Comparison of ENCODE assay signal across 20 cellular contexts in genomic region chr21:16589499-16589898, GRCh38.
A peak's percentile ranks its signal among the peaks of the same experiment; 100 is the strongest.
DNase-seq lines count a peak whose midpoint lies in the region; ATAC-seq and TF ChIP-seq lines count a peak whose summit lies in the region.
"Had no signal": no experiment of that assay in that cellular context is flagged by ENCODE, and none has a peak within 500 bp of the region (broad histone marks: within the 10 kb centered on the region; RNA-seq: fewer than 3 reads in every experiment).

No MANE protein-coding gene starts in this region.

- H3K27me3 ChIP-seq in breast epithelium (no peaks in the 10 kb centered on the region), layer of hippocampus (ENCODE audit: control insufficient read depth, insufficient read depth, low read length) (no peaks in the 10 kb centered on the region), brain microvascular endothelial cell (replicated peaks) (no peaks in the 10 kb centered on the region)
- H3K27me3 ChIP-seq: BLaER1 had no signal

- H3K9me3 Mint-ChIP-seq in MCF 10A (ENCODE audit: unreplicated experiment), result no peaks in the 10 kb centered on the region
- H3K9me3 Mint-ChIP-seq in activated T-cell treated with anti-CD3 and anti-CD28 coated beads, Interleukin-2, amount 50 U/mL, for 4 hours, result peaks cover 10% of the 10 kb centered on the region

- H3K27me3 Mint-ChIP-seq in MCF 10A (ENCODE audit: insufficient read depth, unreplicated experiment), result no peaks in the 10 kb centered on the region
- no peaks in the 10 kb centered on the region for H3K27me3 Mint-ChIP-seq in activated T-cell treated with anti-CD3 and anti-CD28 coated beads, Interleukin-2, amount 50 U/mL, for 4 hours (ENCODE audit: low read depth)

- POLR2A ChIA-PET in MCF 10A (lab: Yijun Ruan, JAX), result interaction anchor here (0.5 to 0.8 kb wide), 5 partner anchors 9 to 329 kb away, joined by 3 to 4 read pairs (median 4); no protein-coding TSS in a partner anchor

- CTCF ChIA-PET in MCF 10A (lab: Yijun Ruan, JAX), result interaction anchor here (0.6 to 1.0 kb wide), 2 partner anchors 19 to 720 kb away, joined by 3 read pairs; no protein-coding TSS in a partner anchor

- H3K27ac Mint-ChIP-seq in MCF 10A (ENCODE audit: low read depth, unreplicated experiment), result no peak overlapping the region
- H3K27ac Mint-ChIP-seq: CD8-positive, alpha-beta T cell had no signal

- H3K4me1 Mint-ChIP-seq in MCF 10A (ENCODE audit: insufficient read depth, unreplicated experiment), result no peaks in the 10 kb centered on the region
- H3K4me1 Mint-ChIP-seq in activated T-cell treated with anti-CD3 and anti-CD28 coated beads, Interleukin-2, amount 50 U/mL, for 4 hours (ENCODE audit: low read depth), result no peaks in the 10 kb centered on the region

- TF ChIP-seq POLR2A in breast epithelium (IDR thresholded peaks at IDR 0.05), result no peak

- H3K36me3 ChIP-seq in breast epithelium (no peaks in the 10 kb centered on the region), brain microvascular endothelial cell (replicated peaks) (no peaks in the 10 kb centered on the region)
- H3K36me3 ChIP-seq: BLaER1, HAP-1 had no signal

- H3K4me1 ChIP-seq in breast epithelium, result no peaks in the 10 kb centered on the region
- H3K4me1 ChIP-seq: BLaER1 had no signal

- H3K27ac ChIP-seq in breast epithelium (peak overlapping the region; percentile 23 to 34), layer of hippocampus (ENCODE audit: low read depth, low read length) (peak overlapping the region; percentile 12), skin epidermis (peak overlapping the region in 15 of 21 experiments; percentile 18 to 92 (median 81)), brain microvascular endothelial cell (no peak overlapping the region)
- H3K27ac ChIP-seq: BLaER1, RWPE1 had no signal

- no peak overlapping the region for H3K4me3 Mint-ChIP-seq in MCF 10A (ENCODE audit: unreplicated experiment)
- no peak overlapping the region for H3K4me3 Mint-ChIP-seq in activated T-cell treated with anti-CD3 and anti-CD28 coated beads, Interleukin-2, amount 50 U/mL, for 4 hours
- H3K4me3 Mint-ChIP-seq: CD8-positive, alpha-beta T cell had no signal

- in situ Hi-C loops in brain microvascular endothelial cell (cut with HindIII; ENCODE audit: low pct_ligation_motif_present, low sequenced_read_pairs), result no loop called here

- TF ChIP-seq CTCF in breast epithelium (IDR thresholded peaks at IDR 0.05) (no peak), MCF 10A (IDR thresholded peaks at IDR 0.05; ENCODE audit: unreplicated experiment) (no peak), brain microvascular endothelial cell (IDR thresholded peaks at IDR 0.05; ENCODE audit: low read depth, low read length, missing control alignments) (no peak)

- H3K9me3 ChIP-seq in breast epithelium, result no peaks in the 10 kb centered on the region
- H3K9me3 ChIP-seq: BLaER1, HAP-1 had no signal

- H3K36me3 Mint-ChIP-seq in MCF 10A (ENCODE audit: insufficient read depth, unreplicated experiment), result no peaks in the 10 kb centered on the region
- no peaks in the 10 kb centered on the region for H3K36me3 Mint-ChIP-seq in activated T-cell treated with anti-CD3 and anti-CD28 coated beads, Interleukin-2, amount 50 U/mL, for 4 hours (ENCODE audit: insufficient read depth)
- H3K36me3 Mint-ChIP-seq: CD8-positive, alpha-beta T cell had no signal

- H3K4me3 ChIP-seq in breast epithelium (peak overlapping the region; percentile 46 to 67 (median 53)), skin epidermis (peak overlapping the region in 2 of 7 experiments; percentile 25 to 38), brain microvascular endothelial cell (ENCODE audit: low read depth, low read length) (no peak overlapping the region)
- H3K4me3 ChIP-seq: BLaER1, HAP-1, K562 had no signal

- no peak for DNase-seq in breast epithelium (ENCODE audit: low spot score in 2 of 2)
- DNase-seq in MCF 10A (ENCODE audit: unreplicated experiment), result no peak
- no peak for DNase-seq in brain microvascular endothelial cell
- no peak for DNase-seq in HuH-7.5 (ENCODE audit: low spot score)
- DNase-seq in activated T-cell treated with anti-CD3 and anti-CD28 coated beads, Interleukin-2, amount 50 U/mL, for 4 hours, result no peak
- DNase-seq: 8988T; CD8-positive, alpha-beta T cell; MV-4-11; NCI-H1417 treated with DMSO at 0.1 percent for 48 hours; NCI-H2029; NCI-H2171; NCI-H69; OCI-M1 had no signal

- BruUV-seq in MCF 10A (replicated peaks; lab: Mats Ljungman, UMichigan), result no TSS peak

- no peak for ATAC-seq in HG03520 (IDR thresholded peaks at IDR 0.05; ENCODE audit: unreplicated experiment)
- ATAC-seq in activated T-cell treated with anti-CD3 and anti-CD28 coated beads, Interleukin-2, amount 50 U/mL, for 4 hours, result no peak
- ATAC-seq: CD8-positive, alpha-beta T cell; K562 had no signal

- intact Hi-C loops in breast epithelium (cut with DNase I; ENCODE audit: low total_unique reads) (no loop called here), MCF 10A (cut with micrococcal nuclease) (loop anchor here (10.0 kb wide), 1 partner anchor 395 kb away; no protein-coding TSS in a partner anchor)
